Comparison of ENCODE assay signal across 21 cellular contexts in genomic region chr16:55491691-55492090, GRCh38. TPM values are rescaled to one million over a fixed set of nuclear protein-coding genes. Genes with fewer than 3 reads are reported as not detected.
DNase-seq lines count a peak whose midpoint lies in the region; ATAC-seq and TF ChIP-seq lines count a peak whose summit lies in the region.
"Had no signal": no experiment of that assay in that cellular context is flagged by ENCODE, and none has a peak within 500 bp of the region (broad histone marks: within the 10 kb centered on the region; RNA-seq: fewer than 3 reads in every experiment).

No MANE protein-coding gene starts in this region.

- H3K4me1 ChIP-seq in endodermal cell (ENCODE audit: control insufficient read depth, insufficient read depth, low read length), result no peaks in the 10 kb centered on the region
- peaks cover 5 to 8% of the 10 kb centered on the region in 2 donors for H3K4me1 ChIP-seq in uterus

- TF ChIP-seq CTCF in endodermal cell (conservative IDR thresholded peaks at IDR 0.05), result no peak
- no peak for TF ChIP-seq CTCF in uterus (IDR thresholded peaks at IDR 0.05)

- peaks cover 17% of the 10 kb centered on the region for H3K36me3 Mint-ChIP-seq in endodermal cell (ENCODE audit: low read depth)
- H3K36me3 Mint-ChIP-seq: CD4-positive, alpha-beta memory T cell had no signal

- ATAC-seq in left ventricle myocardium superior, result peak; percentile 21
- ATAC-seq in Right ventricle myocardium inferior, result no peak
- ATAC-seq in HG03045 (IDR thresholded peaks at IDR 0.05; ENCODE audit: unreplicated experiment), result no peak
- ATAC-seq: GM12878, HCT116 had no signal

- H3K27ac Mint-ChIP-seq in endodermal cell, result no peak overlapping the region
- H3K27ac Mint-ChIP-seq: CD4-positive, alpha-beta memory T cell had no signal

- H3K4me3 Mint-ChIP-seq in endodermal cell, result no peak overlapping the region
- H3K4me3 Mint-ChIP-seq: CD4-positive, alpha-beta memory T cell had no signal

- TF ChIP-seq POLR2A in uterus (IDR thresholded peaks at IDR 0.05), result no peak

- H3K9me3 ChIP-seq in endodermal cell (ENCODE audit: control insufficient read depth, low read length), result no peaks in the 10 kb centered on the region
- H3K9me3 ChIP-seq in uterus, result no peaks in the 10 kb centered on the region
- H3K9me3 ChIP-seq: BLaER1, Peyer's patch had no signal

- peaks cover 1% of the 10 kb centered on the region for H3K4me1 Mint-ChIP-seq in endodermal cell
- H3K4me1 Mint-ChIP-seq: CD4-positive, alpha-beta memory T cell had no signal

- no peak overlapping the region for H3K27ac ChIP-seq in endodermal cell (ENCODE audit: low read depth, low read length)
- H3K27ac ChIP-seq in uterus, result peak overlapping the region; percentile 53 to 89
- H3K27ac ChIP-seq: BLaER1, Peyer's patch had no signal

- no peak overlapping the region for H3K9ac ChIP-seq in endodermal cell (ENCODE audit: extremely low read depth, low read length, poor library complexity, severe bottlenecking)
- H3K9ac ChIP-seq: BLaER1, GM23248 had no signal

- no peak overlapping the region for H3K4me3 ChIP-seq in endodermal cell (ENCODE audit: low read length)
- no peak overlapping the region for H3K4me3 ChIP-seq in uterus
- H3K4me3 ChIP-seq: BLaER1, GM12878, GM23248, Peyer's patch had no signal

- DNase-seq in left ventricle myocardium superior (peak; percentile 49), Right ventricle myocardium inferior (ENCODE audit: missing footprints) (no peak), endodermal cell (peak; percentile 59), mesenteric fat pad (ENCODE audit: low spot score) (peak; percentile 86), uterus (peak in 1 of 2 donors; percentile 61), HCEC 1CT (no peak), ACHN (no peak)
- DNase-seq: CD4-positive, alpha-beta memory T cell; GF-D8; GM23248; NCI-H1092 treated with DMSO at 0.1 percent for 48 hours; NCI-H1694 treated with DMSO at 0.1 percent for 48 hours; NCI-H510A; NCI-H748 treated with DMSO at 0.1 percent for 48 hours; NK-92 treated with Interleukin-12 subunit alpha and Interleukin-12 subunit beta, amount 100 ng/mL, for 24 hours; SHP77 had no signal

- H3K36me3 ChIP-seq in endodermal cell (ENCODE audit: control insufficient read depth, insufficient read depth, low read length) (no peaks in the 10 kb centered on the region), uterus (no peaks in the 10 kb centered on the region)
- H3K36me3 ChIP-seq: BLaER1 had no signal

- H3K27me3 ChIP-seq in endodermal cell (ENCODE audit: control insufficient read depth, insufficient read depth, low read length, poor library complexity, severe bottlenecking), result no peaks in the 10 kb centered on the region
- H3K27me3 ChIP-seq in uterus, result no peaks in the 10 kb centered on the region
- H3K27me3 ChIP-seq: BLaER1, Peyer's patch had no signal

- H3K27me3 Mint-ChIP-seq in endodermal cell (ENCODE audit: insufficient read depth), result no peaks in the 10 kb centered on the region

- 86 to 91% methylated on average over 1 to 7 of the region's 7 CpGs for WGBS in endodermal cell (ENCODE audit: insufficient coverage in 1 of 2, insufficient read length in 1 of 2), 2 experiments

- intact Hi-C loops in left ventricle myocardium superior (cut with micrococcal nuclease), result no loop called here
- intact Hi-C loops in Right ventricle myocardium inferior (cut with DNase I), result no loop called here
- intact Hi-C loops in uterus (cut with DNase I; ENCODE audit: low total_unique reads), result no loop called here

- in situ Hi-C loops in ACHN (cut with HindIII; ENCODE audit: low pct_ligation_motif_present, low pct_unique_long_range_greater_than_20kb, low sequenced_read_pairs), result no loop called here

- no peaks in the 10 kb centered on the region for H3K9me3 Mint-ChIP-seq in endodermal cell
- H3K9me3 Mint-ChIP-seq: CD4-positive, alpha-beta memory T cell had no signal

RNA-seq across cellular contexts. Expression of gene MMP2, which starts 12.7 kb away (rescaled TPM):
- total RNA-seq in left ventricle myocardium superior (88.7 TPM), Right ventricle myocardium inferior (135 TPM), endodermal cell (10 to 100 TPM; 65.0 to 80.4 TPM), mesenteric fat pad (521 TPM), uterus (100 to 1,000 TPM; 130 to 578 (median 324) TPM)
- 167 TPM for polyA plus RNA-seq in endodermal cell (2013, experiment 1 of 2)
- 179 TPM for polyA plus RNA-seq in endodermal cell (2013, experiment 2 of 2)
- polyA plus RNA-seq: CD4-positive, alpha-beta memory T cell had no signal

RNA-seq across cellular contexts. Expression of gene LPCAT2, which starts 17.2 kb away (rescaled TPM):
- 8.3 TPM for total RNA-seq in left ventricle myocardium superior
- 8.6 TPM for total RNA-seq in Right ventricle myocardium inferior
- 1 to 10 TPM; 6.4 to 6.8 TPM for total RNA-seq in endodermal cell
- 12.6 TPM for polyA plus RNA-seq in endodermal cell (2013, experiment 1 of 2)
- polyA plus RNA-seq in endodermal cell (2013, experiment 2 of 2), result 14.1 TPM
- total RNA-seq in mesenteric fat pad, result 15.7 TPM
- 10 to 100 TPM; 28.8 to 52.9 (median 36.3) TPM for total RNA-seq in uterus
- total RNA-seq: GM12878 had no signal
- polyA plus RNA-seq: CD4-positive, alpha-beta memory T cell had no signal

Comparison
In these comparisons a context has a peak if more than half of its experiments do, and no peak if none do; other contexts are left out.
1. DNase-seq: peak in left ventricle myocardium superior (single experiment), endodermal cell (single experiment) and mesenteric fat pad (single experiment); none in Right ventricle myocardium inferior (single experiment), HCEC 1CT (single experiment) and ACHN (single experiment).